11 cellular contexts compared by ENCODE assay signal in genomic region chr7:434891-435486, GRCh38.
DNase-seq lines count a peak whose midpoint lies in the region; ATAC-seq and TF ChIP-seq lines count a peak whose summit lies in the region.
"Had no signal": no experiment of that assay in that cellular context is flagged by ENCODE, and none has a peak within 500 bp of the region (broad histone marks: within the 10 kb centered on the region; RNA-seq: fewer than 3 reads in every experiment).

No MANE protein-coding gene starts in this region.

- H3K4me3 Mint-ChIP-seq in stimulated activated naive CD8-positive, alpha-beta T cell treated with anti-CD3 and anti-CD28 coated beads, Interleukin-15, amount 100 ng/mL, for 72 hours: peak overlapping the region; percentile 44 to 61
- H3K4me3 Mint-ChIP-seq in mesothelial cell of epicardium: peak overlapping the region; percentile 12
- H3K4me3 Mint-ChIP-seq: effector memory CD8-positive, alpha-beta T cell; T-helper 1 cell treated with Interleukin-12 subunit alpha and Interleukin-12 subunit beta and Interleukin-4 antibody, amounts not matched to agents 30 μg/mL and 1 μg/mL, for 36 hours had no signal

- no peaks in the 10 kb centered on the region for H3K27me3 Mint-ChIP-seq in stimulated activated naive CD8-positive, alpha-beta T cell treated with anti-CD3 and anti-CD28 coated beads, Interleukin-15, amount 100 ng/mL, for 72 hours
- H3K27me3 Mint-ChIP-seq in mesothelial cell of epicardium (ENCODE audit: low read depth): peaks cover 3% of the 10 kb centered on the region

- H3K4me1 Mint-ChIP-seq in stimulated activated naive CD8-positive, alpha-beta T cell treated with anti-CD3 and anti-CD28 coated beads, Interleukin-15, amount 100 ng/mL, for 72 hours: peaks cover 15% of the 10 kb centered on the region
- peaks cover 30% of the 10 kb centered on the region for H3K4me1 Mint-ChIP-seq in mesothelial cell of epicardium

- DNase-seq in stimulated activated naive CD8-positive, alpha-beta T cell treated with anti-CD3 and anti-CD28 coated beads, Interleukin-15, amount 100 ng/mL, for 72 hours: no peak
- no peak for DNase-seq in stimulated activated naive CD8-positive, alpha-beta T cell treated with anti-CD3 and anti-CD28 coated beads, Interleukin-15, Interleukin-2, amounts not matched to agents 100 U/mL and 50 U/mL, for 24 hours
- DNase-seq in dermis blood vessel endothelial cell: peak; percentile 31
- DNase-seq in mesothelial cell of epicardium (ENCODE audit: low spot score in 2 of 2, unreplicated experiment in 2 of 2): no peak
- DNase-seq in DMS79 (lab: John Stamatoyannopoulos, UW): no peak
- DNase-seq in pons (ENCODE audit: low spot score): no peak
- no peak for DNase-seq in NCI-H2107 (lab: John Stamatoyannopoulos, UW)
- DNase-seq: effector memory CD8-positive, alpha-beta T cell; NCI-H774 had no signal

- no peak for TF ChIP-seq CTCF in mesothelial cell of epicardium (IDR thresholded peaks at IDR 0.05; ENCODE audit: unreplicated experiment)

- no peak for ATAC-seq in stimulated activated naive CD8-positive, alpha-beta T cell treated with anti-CD3 and anti-CD28 coated beads, Interleukin-15, amount 100 ng/mL, for 72 hours
- ATAC-seq in stimulated activated naive CD8-positive, alpha-beta T cell treated with anti-CD3 and anti-CD28 coated beads, Interleukin-15, Interleukin-2, amounts not matched to agents 100 U/mL and 50 U/mL, for 24 hours: no peak
- ATAC-seq in HG02610 (IDR thresholded peaks at IDR 0.05; ENCODE audit: unreplicated experiment): no peak
- ATAC-seq: effector memory CD8-positive, alpha-beta T cell had no signal

- peak overlapping the region in 1 of 2 donors; percentile 87 for H3K27ac Mint-ChIP-seq in stimulated activated naive CD8-positive, alpha-beta T cell treated with anti-CD3 and anti-CD28 coated beads, Interleukin-15, amount 100 ng/mL, for 72 hours
- H3K27ac Mint-ChIP-seq in mesothelial cell of epicardium: peak overlapping the region; percentile 89
- H3K27ac Mint-ChIP-seq: effector memory CD8-positive, alpha-beta T cell; T-helper 1 cell treated with Interleukin-12 subunit alpha and Interleukin-12 subunit beta and Interleukin-4 antibody, amounts not matched to agents 30 μg/mL and 1 μg/mL, for 36 hours had no signal

- no peaks in the 10 kb centered on the region for H3K36me3 Mint-ChIP-seq in mesothelial cell of epicardium

- no peaks in the 10 kb centered on the region for H3K9me3 Mint-ChIP-seq in stimulated activated naive CD8-positive, alpha-beta T cell treated with anti-CD3 and anti-CD28 coated beads, Interleukin-15, amount 100 ng/mL, for 72 hours
- H3K9me3 Mint-ChIP-seq in mesothelial cell of epicardium: no peaks in the 10 kb centered on the region
- H3K9me3 Mint-ChIP-seq: effector memory CD8-positive, alpha-beta T cell; T-helper 1 cell treated with Interleukin-12 subunit alpha and Interleukin-12 subunit beta and Interleukin-4 antibody, amounts not matched to agents 30 μg/mL and 1 μg/mL, for 36 hours had no signal
